In genomic region chr1:200896571-200897187, GRCh38 we compare ENCODE assay signal across 10 cellular contexts. TPM values are rescaled to one million over a fixed set of nuclear protein-coding genes. Genes with fewer than 3 reads are reported as not detected.
A peak's percentile ranks its signal among the peaks of the same experiment; 100 is the strongest.
DNase-seq lines count a peak whose midpoint lies in the region; ATAC-seq, FAIRE-seq and TF ChIP-seq lines count a peak whose summit lies in the region.
"Had no signal": no experiment of that assay in that cellular context is flagged by ENCODE, and none has a peak within 500 bp of the region (broad histone marks: within the 10 kb centered on the region; RNA-seq: fewer than 3 reads in every experiment).

No MANE protein-coding gene starts in this region.

- peak overlapping the region; percentile 20; the same call in 1 of the 2 replicates for H3K27ac ChIP-seq in SJCRH30
- peak overlapping the region; percentile 92 for H3K27ac ChIP-seq in keratinocyte (ENCODE audit: control insufficient read depth, insufficient read depth, low read length)
- H3K27ac ChIP-seq in tibial nerve = peak overlapping the region in 1 of 4 donors; percentile 50

- H3K9me3 ChIP-seq in SJCRH30 (replicated peaks) = no peaks in the 10 kb centered on the region
- H3K9me3 ChIP-seq in keratinocyte (ENCODE audit: control insufficient read depth, low read depth, low read length) = no peaks in the 10 kb centered on the region
- H3K9me3 ChIP-seq in tibial nerve = no peaks in the 10 kb centered on the region

- H3K36me3 Mint-ChIP-seq in stimulated activated memory B cell treated with anti-CD40 and anti-IgM and Interleukin-4, amounts not matched to agents 10 μg/mL and 1 μg/mL and 100 μg/mL, for 72 hours = no peaks in the 10 kb centered on the region

- FAIRE-seq in HTR-8/SVneo (lab: Jason Lieb, UNC) (peak; percentile 28), keratinocyte (lab: Jason Lieb, UNC) (peak; percentile 49)

- H3K9me1 ChIP-seq in keratinocyte (ENCODE audit: control insufficient read depth, extremely low read depth, insufficient read depth, low read length) = peaks cover 7% of the 10 kb centered on the region

- TF ChIP-seq CTCF in keratinocyte (optimal IDR thresholded peaks at IDR 0.05 in 1 of 3, IDR thresholded peaks at IDR 0.05 in 1 of 3, conservative IDR thresholded peaks at IDR 0.05 in 1 of 3; ENCODE audit: extremely low read depth in 1 of 3, insufficient read depth in 2 of 3, low read length in 3 of 3) (no peak), tibial nerve (IDR thresholded peaks at IDR 0.05) (no peak)

- peaks cover 22% of the 10 kb centered on the region for H3K79me2 ChIP-seq in keratinocyte (ENCODE audit: control insufficient read depth, insufficient read depth, low read length)

- 86% methylated on average over 9 of the region's 10 CpGs for WGBS in tibial nerve, 2 donors

- dilution Hi-C loops in keratinocyte (cut with MboI; ENCODE audit: extremely low pct_ligation_motif_present, low sequenced_read_pairs) = no loop called here

- no peak overlapping the region for H3K4me3 ChIP-seq in SJCRH30
- peak overlapping the region; percentile 72 to 84 (median 81) for H3K4me3 ChIP-seq in keratinocyte (ENCODE audit: control insufficient read depth in 2 of 3, extremely low read depth in 1 of 3, insufficient read depth in 2 of 3, low read depth in 1 of 3, low read length in 3 of 3)
- H3K4me3 ChIP-seq in tibial nerve = no peak overlapping the region

- H3K36me3 ChIP-seq in SJCRH30 (peaks cover 5% of the 10 kb centered on the region; the same call in 1 of the 2 replicates), keratinocyte (ENCODE audit: control insufficient read depth in 2 of 2, extremely low read depth in 1 of 2, insufficient read depth in 2 of 2, low read length in 2 of 2) (peaks cover 30 to 40% of the 10 kb centered on the region in 2 experiments), tibial nerve (no peaks in the 10 kb centered on the region)

- H3K27ac Mint-ChIP-seq in stimulated activated memory B cell treated with anti-CD40 and anti-IgM and Interleukin-4, amounts not matched to agents 10 μg/mL and 1 μg/mL and 100 μg/mL, for 72 hours = no peak overlapping the region
- no peak overlapping the region for H3K27ac Mint-ChIP-seq in stimulated activated naive CD8-positive, alpha-beta T cell treated with anti-CD3 and anti-CD28 coated beads, Interleukin-15, amount 100 ng/mL, for 72 hours

- H3K4me3 Mint-ChIP-seq in stimulated activated memory B cell treated with anti-CD40 and anti-IgM and Interleukin-4, amounts not matched to agents 10 μg/mL and 1 μg/mL and 100 μg/mL, for 72 hours = no peak overlapping the region
- no peak overlapping the region for H3K4me3 Mint-ChIP-seq in stimulated activated naive CD8-positive, alpha-beta T cell treated with anti-CD3 and anti-CD28 coated beads, Interleukin-15, amount 100 ng/mL, for 72 hours

- peaks cover 33% of the 10 kb centered on the region for H3K4me1 Mint-ChIP-seq in stimulated activated memory B cell treated with anti-CD40 and anti-IgM and Interleukin-4, amounts not matched to agents 10 μg/mL and 1 μg/mL and 100 μg/mL, for 72 hours
- H3K4me1 Mint-ChIP-seq in stimulated activated naive CD8-positive, alpha-beta T cell treated with anti-CD3 and anti-CD28 coated beads, Interleukin-15, amount 100 ng/mL, for 72 hours = peaks cover 11% of the 10 kb centered on the region

- TF ChIP-seq POLR2A in tibial nerve (IDR thresholded peaks at IDR 0.05) = no peak

- no peaks in the 10 kb centered on the region for H3K9me3 Mint-ChIP-seq in stimulated activated memory B cell treated with anti-CD40 and anti-IgM and Interleukin-4, amounts not matched to agents 10 μg/mL and 1 μg/mL and 100 μg/mL, for 72 hours
- H3K9me3 Mint-ChIP-seq in stimulated activated naive CD8-positive, alpha-beta T cell treated with anti-CD3 and anti-CD28 coated beads, Interleukin-15, amount 100 ng/mL, for 72 hours = no peaks in the 10 kb centered on the region

- no peaks in the 10 kb centered on the region for H3K27me3 ChIP-seq in SJCRH30
- no peaks in the 10 kb centered on the region for H3K27me3 ChIP-seq in keratinocyte (ENCODE audit: control insufficient read depth, extremely low read depth, insufficient read depth, low read length)
- H3K27me3 ChIP-seq in tibial nerve = peaks cover 0 to 32% of the 10 kb centered on the region in 2 donors

- ATAC-seq in stimulated activated memory B cell treated with anti-CD40 and anti-IgM and Interleukin-4, amounts not matched to agents 10 μg/mL and 1 μg/mL and 100 μg/mL, for 72 hours = peak; percentile 3
- no peak for ATAC-seq in stimulated activated naive CD8-positive, alpha-beta T cell treated with anti-CD3 and anti-CD28 coated beads, Interleukin-15, amount 100 ng/mL, for 72 hours
- ATAC-seq in HG02759 (IDR thresholded peaks at IDR 0.05; ENCODE audit: unreplicated experiment) = no peak

- H3K4me1 ChIP-seq in SJCRH30 (peaks cover 23% of the 10 kb centered on the region), keratinocyte (ENCODE audit: control insufficient read depth, extremely low read depth, insufficient read depth, low read length) (peaks cover 48% of the 10 kb centered on the region), tibial nerve (peaks cover 0 to 9% (median 3%) of the 10 kb centered on the region in 4 donors)

- peaks cover 11% of the 10 kb centered on the region for H4K20me1 ChIP-seq in keratinocyte (ENCODE audit: control insufficient read depth, extremely low read depth, insufficient read depth, low read length)

- peak overlapping the region; percentile 95 for H3K4me2 ChIP-seq in keratinocyte (ENCODE audit: control insufficient read depth, extremely low read depth, insufficient read depth, low read depth, low read length)

- no peak overlapping the region for H2AFZ ChIP-seq in keratinocyte (ENCODE audit: control insufficient read depth, low read length)

- H3K27me3 Mint-ChIP-seq in stimulated activated memory B cell treated with anti-CD40 and anti-IgM and Interleukin-4, amounts not matched to agents 10 μg/mL and 1 μg/mL and 100 μg/mL, for 72 hours = peaks cover 45% of the 10 kb centered on the region
- peaks cover 83% of the 10 kb centered on the region for H3K27me3 Mint-ChIP-seq in stimulated activated naive CD8-positive, alpha-beta T cell treated with anti-CD3 and anti-CD28 coated beads, Interleukin-15, amount 100 ng/mL, for 72 hours

- peak overlapping the region; percentile 60 for H3K9ac ChIP-seq in keratinocyte (ENCODE audit: control insufficient read depth, extremely low read depth, insufficient read depth, low read length)

- DNase-seq in HTR-8/SVneo (ENCODE audit: insufficient read length, low spot score) (peak; percentile 54), SJCRH30 (no peak), keratinocyte (ENCODE audit: low read depth, low spot score) (no peak), hypothalamus (lab: John Stamatoyannopoulos, UW) (no peak), tibial nerve (ENCODE audit: low spot score in 2 of 2) (no peak)
- no peak for DNase-seq in stimulated activated naive CD8-positive, alpha-beta T cell treated with anti-CD3 and anti-CD28 coated beads, Interleukin-15, amount 100 ng/mL, for 72 hours

- TF ChIP-seq EP300 in tibial nerve (IDR thresholded peaks at IDR 0.05) = no peak

RNA-seq across cellular contexts. Expression of gene INAVA, which starts 2.0 kb away (rescaled TPM):
- 16.1 and 19.8 TPM in 2 replicates for total RNA-seq in SJCRH30 (2014; rRNA removed; shearing (Covaris generic))
- 12.5 to 18.7 TPM (median 14.9 TPM) in 3 replicates for polyA plus RNA-seq in keratinocyte
- polyA plus RNA-seq in keratinocyte (2011; ENCODE audit: low read depth) = 31.4 TPM
- 18.2 and 20.1 TPM in 2 replicates for polyA plus RNA-seq in keratinocyte (2011; cell fraction: cytosol; rRNA removed)
- polyA plus RNA-seq in keratinocyte (2011; cell fraction: nucleus; rRNA removed) = 41.0 and 44.1 TPM in 2 replicates
- 14.6 and 39.3 TPM in 2 replicates for polyA plus RNA-seq in keratinocyte (2012; ENCODE audit: low replicate concordance)
- 17.7 to 35.2 TPM (median 20.2 TPM) in 3 replicates for polyA minus RNA-seq in keratinocyte
- 29.5 TPM for polyA minus RNA-seq in keratinocyte (2011; cell fraction: cytosol; rRNA and poly(A)+ RNA removed)
- 21.4 and 25.7 TPM in 2 replicates for polyA minus RNA-seq in keratinocyte (2011; cell fraction: nucleus; rRNA and poly(A)+ RNA removed)
- total RNA-seq in tibial nerve = not detected
- total RNA-seq: T-helper 1 cell treated with Interleukin-12 subunit alpha and Interleukin-12 subunit beta and Interleukin-4 antibody, amounts not matched to agents 30 ng/mL and 1 ng/mL, for 36 hours had no signal

RNA-seq across cellular contexts. Expression of gene GPR25, which starts 23.9 kb away (rescaled TPM):
- not detected in 2 replicates for total RNA-seq in SJCRH30 (2014; rRNA removed; shearing (Covaris generic))
- 0.06 TPM in 1 of 3 replicates, not detected in the others for polyA plus RNA-seq in keratinocyte
- polyA plus RNA-seq in keratinocyte (2011; ENCODE audit: low read depth) = not detected
- not detected in 2 replicates for polyA plus RNA-seq in keratinocyte (2011; cell fraction: cytosol; rRNA removed)
- 0.28 and 0.53 TPM in 2 replicates for polyA plus RNA-seq in keratinocyte (2011; cell fraction: nucleus; rRNA removed)
- not detected in 2 replicates for polyA plus RNA-seq in keratinocyte (2012; ENCODE audit: low replicate concordance)
- not detected in 3 replicates for polyA minus RNA-seq in keratinocyte
- not detected for polyA minus RNA-seq in keratinocyte (2011; cell fraction: cytosol; rRNA and poly(A)+ RNA removed)
- polyA minus RNA-seq in keratinocyte (2011; cell fraction: nucleus; rRNA and poly(A)+ RNA removed) = 0.74 and 2.0 TPM in 2 replicates
- not detected for total RNA-seq in tibial nerve
- total RNA-seq: T-helper 1 cell treated with Interleukin-12 subunit alpha and Interleukin-12 subunit beta and Interleukin-4 antibody, amounts not matched to agents 30 ng/mL and 1 ng/mL, for 36 hours had no signal
- polyA plus RNA-seq: neural cell had no signal

Comparison
In these comparisons a context has a peak if more than half of its experiments do, and no peak if none do; other contexts are left out.
1. H3K4me3 ChIP-seq: peak in keratinocyte (3 of 3); none in SJCRH30 (single experiment) and tibial nerve (0 of 4).
2. RNA of gene INAVA, which starts 2.0 kb away (total RNA-seq): 16.1 to 19.8 TPM in SJCRH30; not detected in tibial nerve; every median in the first group is over 10 times any median in the second.